In genomic region chr12:26121841-26122680, GRCh38 we compare ENCODE assay signal across 8 cellular contexts. TPM values are rescaled to one million over a fixed set of nuclear protein-coding genes. Genes with fewer than 3 reads are reported as not detected.
A peak's percentile ranks its signal among the peaks of the same experiment; 100 is the strongest.
DNase-seq lines count a peak whose midpoint lies in the region; ATAC-seq and TF ChIP-seq lines count a peak whose summit lies in the region.

No MANE protein-coding gene starts in this region.

- H3K4me1 ChIP-seq in thoracic aorta (ENCODE audit: control insufficient read depth in 1 of 2, low read depth in 2 of 2) = peaks cover 6 to 31% of the 10 kb centered on the region in 2 donors

- H3K9me3 ChIP-seq in thoracic aorta = no peaks in the 10 kb centered on the region

- peak overlapping the region; percentile 57 for H3K4me3 ChIP-seq in GM06990 (replicated peaks; ENCODE audit: low read depth, low read length)
- peak overlapping the region; percentile 38 for H3K4me3 ChIP-seq in lower leg skin (ENCODE audit: low read depth, poor library complexity, severe bottlenecking)
- H3K4me3 ChIP-seq in thoracic aorta = peak overlapping the region; percentile 91

- peaks cover 2% of the 10 kb centered on the region for H3K27me3 ChIP-seq in GM06990 (replicated peaks; ENCODE audit: control insufficient read depth, insufficient read depth, low read length)
- H3K27me3 ChIP-seq in thoracic aorta (replicated peaks; ENCODE audit: insufficient read depth) = no peaks in the 10 kb centered on the region

- WGBS in lower leg skin, 2 donors = 1 to 2% methylated on average over 36 to 74 of the region's 94 CpGs

- no peak overlapping the region for H3K27ac Mint-ChIP-seq in chondrocyte (ENCODE audit: unreplicated experiment)

- ATAC-seq in HG02759 (IDR thresholded peaks at IDR 0.05; ENCODE audit: unreplicated experiment) = peak; percentile 35
- ATAC-seq in thoracic aorta (ENCODE audit: insufficient number of reproducible peaks, low FRiP score, low read depth) = no peak

- H3K4me1 Mint-ChIP-seq in chondrocyte (ENCODE audit: low read depth) = peaks cover 41% of the 10 kb centered on the region

- no peaks in the 10 kb centered on the region for H3K27me3 Mint-ChIP-seq in chondrocyte (ENCODE audit: low read depth)

- peak overlapping the region; percentile 95 to 99 for H3K27ac ChIP-seq in thoracic aorta

- H3K9me3 Mint-ChIP-seq in chondrocyte (ENCODE audit: low read depth) = no peaks in the 10 kb centered on the region

- TF ChIP-seq POLR2A in lower leg skin (IDR thresholded peaks at IDR 0.05) = no peak

- no peak for TF ChIP-seq CTCF in GM06990 (IDR thresholded peaks at IDR 0.05; ENCODE audit: insufficient read depth, low read length, poor library complexity, severe bottlenecking)
- peak; percentile 15 for TF ChIP-seq CTCF in chondrocyte (IDR thresholded peaks at IDR 0.05)
- TF ChIP-seq CTCF in lower leg skin (IDR thresholded peaks at IDR 0.05) = no peak
- no peak for TF ChIP-seq CTCF in thoracic aorta (IDR thresholded peaks at IDR 0.05)

- DNase-seq in GM06990 (ENCODE audit: extremely low read depth, insufficient read length) = peak; percentile 62
- DNase-seq in SW480 (ENCODE audit: low spot score) = peak; percentile 82
- DNase-seq in chondrocyte (ENCODE audit: low spot score) = no peak
- DNase-seq in lower leg skin (ENCODE audit: low spot score in 2 of 2) = no peak
- DNase-seq in thoracic aorta (ENCODE audit: low spot score) = no peak
- DNase-seq in putamen (ENCODE audit: low spot score) = no peak
- DNase-seq in KG1 (lab: John Stamatoyannopoulos, UW) = no peak

- H3K36me3 ChIP-seq in GM06990 (ENCODE audit: control insufficient read depth, insufficient read depth, low read length) = no peaks in the 10 kb centered on the region
- H3K36me3 ChIP-seq in thoracic aorta = no peaks in the 10 kb centered on the region

- H3K36me3 Mint-ChIP-seq in chondrocyte (ENCODE audit: low read depth) = no peaks in the 10 kb centered on the region

- intact Hi-C loops in lower leg skin (cut with DNase I; ENCODE audit: low total_unique reads) = loop anchor here (10.0 kb wide), 1 partner anchor 403 kb away; no protein-coding TSS in a partner anchor

- H3K4me3 Mint-ChIP-seq in chondrocyte (ENCODE audit: unreplicated experiment) = peak overlapping the region; percentile 66

RNA-seq across cellular contexts. Expression of gene BHLHE41, which starts 2.8 kb away (rescaled TPM):
- total RNA-seq in chondrocyte (5.8 to 6.5 TPM (median 6.0 TPM) in 3 replicates), lower leg skin (10 to 100 TPM in 1 of 4 donors, 1 to 10 TPM in 3; 4.9 to 14.5 (median 7.2) TPM), thoracic aorta (10 to 100 TPM in 1 of 2 donors, 1 to 10 TPM in 1; 7.5 to 29.8 TPM)

Comparison
In these comparisons a context has a peak if more than half of its experiments do, and no peak if none do; other contexts are left out.
1. DNase-seq: peak in GM06990 (single experiment) and SW480 (single experiment); none in chondrocyte (single experiment), lower leg skin (0 of 2), thoracic aorta (single experiment), putamen (single experiment) and KG1 (single experiment).
2. H3K4me3 ChIP-seq: peak in every context shown above with its lines; median percentile 91 in thoracic aorta; 57 in GM06990; 38 in lower leg skin.